ENCODE assay signal across 28 cellular contexts in the genomic region with DNA sequence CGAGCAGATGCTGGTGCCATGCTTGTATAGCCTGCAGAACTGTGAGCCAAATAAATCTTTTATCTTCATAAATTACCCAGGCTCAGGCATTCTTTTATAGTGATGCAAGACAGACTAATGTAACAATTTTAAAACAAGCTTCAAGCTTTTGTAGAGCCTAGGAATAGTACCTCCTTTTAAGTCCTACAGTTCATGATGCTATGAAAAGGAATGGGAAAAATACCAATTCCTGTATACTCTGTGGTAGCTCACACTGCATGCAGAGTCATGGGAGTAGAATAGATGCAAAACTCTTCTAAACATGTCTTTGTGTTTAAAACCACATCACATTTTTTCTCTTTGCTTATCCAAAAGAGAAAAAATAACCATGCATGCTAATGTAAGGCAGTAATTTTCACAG.
"Had no signal": no experiment of that assay in that cellular context is flagged by ENCODE, and none has a peak within 500 bp of the region (broad histone marks: within the 10 kb centered on the region; RNA-seq: fewer than 3 reads in every experiment).

No MANE protein-coding gene starts in this region.

- H3K27me3 ChIP-seq: adrenal gland, ascending aorta, heart left ventricle, neutrophil, ovary, sigmoid colon, suprapubic skin, tibial nerve had no signal

- H3K9me3 Mint-ChIP-seq: dendritic cell treated with granulocyte-macrophage colony-stimulating factor and Interleukin-4, amounts not matched to agents 40 ng/mL and 50 ng/mL, for 4 days; endodermal cell; nephron; stimulated activated effector memory CD8-positive, alpha-beta T cell treated with anti-CD3 and anti-CD28 coated beads, Interleukin-12 subunit alpha, Interleukin-12 subunit beta, amount 100 ng/mL, for 72 hours had no signal

- H3K27me3 Mint-ChIP-seq: activated naive CD8-positive, alpha-beta T cell; dendritic cell treated with granulocyte-macrophage colony-stimulating factor and Interleukin-4, amounts not matched to agents 40 ng/mL and 50 ng/mL, for 4 days; progenitor cell of endocrine pancreas had no signal

- H3K27ac Mint-ChIP-seq: activated naive CD8-positive, alpha-beta T cell; dendritic cell treated with granulocyte-macrophage colony-stimulating factor and Interleukin-4, amounts not matched to agents 40 ng/mL and 50 ng/mL, for 4 days; nephron; progenitor cell of endocrine pancreas; stimulated activated effector memory CD8-positive, alpha-beta T cell treated with anti-CD3 and anti-CD28 coated beads, Interleukin-12 subunit alpha, Interleukin-12 subunit beta, amount 100 ng/mL, for 72 hours; T-helper 17 cell had no signal

- H3K9me3 ChIP-seq: adrenal gland, ascending aorta, heart left ventricle, neutrophil, ovary, sigmoid colon, suprapubic skin, tibial nerve had no signal

- DNase-seq: activated CD4-positive, alpha-beta T cell treated with anti-CD3 and anti-CD28 coated beads for 48 hours; activated CD4-positive, alpha-beta T cell treated with anti-CD3 and anti-CD28 coated beads, Interleukin-2, amount 50 U/mL, for 48 hours; activated CD8-positive, alpha-beta memory T cell treated with anti-CD3 and anti-CD28 coated beads for 24 hours; activated effector memory CD4-positive, alpha-beta T cell treated with Interleukin-2 at 50 U/mL for 16 hours; activated naive CD4-positive, alpha-beta T cell treated with Interleukin-2 at 50 U/mL for 16 hours; adrenal gland; caudate nucleus; endodermal cell; heart left ventricle; hypothalamus; left ventricle myocardium superior; mammary epithelial cell; ovary; sigmoid colon; small intestine; stimulated activated CD4-positive, alpha-beta T cell treated with anti-CD3 and anti-CD28 coated beads, Interleukin-4, amount 100 ng/mL, for 24 hours; T-helper 17 cell; T1000; WERI-Rb-1 had no signal

- H3K4me3 Mint-ChIP-seq: activated naive CD8-positive, alpha-beta T cell; dendritic cell treated with granulocyte-macrophage colony-stimulating factor and Interleukin-4, amounts not matched to agents 40 ng/mL and 50 ng/mL, for 4 days; endodermal cell; nephron; stimulated activated effector memory CD8-positive, alpha-beta T cell treated with anti-CD3 and anti-CD28 coated beads, Interleukin-12 subunit alpha, Interleukin-12 subunit beta, amount 100 ng/mL, for 72 hours; T-helper 17 cell had no signal

- H3K27ac ChIP-seq: adrenal gland, ascending aorta, heart left ventricle, neutrophil, ovary, sigmoid colon, suprapubic skin, tibial nerve, WERI-Rb-1 had no signal

- H3K36me3 Mint-ChIP-seq: activated naive CD8-positive, alpha-beta T cell; stimulated activated effector memory CD8-positive, alpha-beta T cell treated with anti-CD3 and anti-CD28 coated beads, Interleukin-12 subunit alpha, Interleukin-12 subunit beta, amount 100 ng/mL, for 72 hours had no signal

- H3K4me1 Mint-ChIP-seq: endodermal cell; nephron; stimulated activated effector memory CD8-positive, alpha-beta T cell treated with anti-CD3 and anti-CD28 coated beads, Interleukin-12 subunit alpha, Interleukin-12 subunit beta, amount 100 ng/mL, for 72 hours; T-helper 17 cell had no signal

- H3K4me1 ChIP-seq: adrenal gland, ascending aorta, heart left ventricle, suprapubic skin, tibial nerve had no signal

- H3K4me3 ChIP-seq: adrenal gland, ascending aorta, heart left ventricle, ovary, sigmoid colon, suprapubic skin, tibial nerve had no signal

- H3K36me3 ChIP-seq: adrenal gland, neutrophil, ovary, suprapubic skin, WERI-Rb-1 had no signal
